ENCODE assay signal across 25 cellular contexts in the genomic region with DNA sequence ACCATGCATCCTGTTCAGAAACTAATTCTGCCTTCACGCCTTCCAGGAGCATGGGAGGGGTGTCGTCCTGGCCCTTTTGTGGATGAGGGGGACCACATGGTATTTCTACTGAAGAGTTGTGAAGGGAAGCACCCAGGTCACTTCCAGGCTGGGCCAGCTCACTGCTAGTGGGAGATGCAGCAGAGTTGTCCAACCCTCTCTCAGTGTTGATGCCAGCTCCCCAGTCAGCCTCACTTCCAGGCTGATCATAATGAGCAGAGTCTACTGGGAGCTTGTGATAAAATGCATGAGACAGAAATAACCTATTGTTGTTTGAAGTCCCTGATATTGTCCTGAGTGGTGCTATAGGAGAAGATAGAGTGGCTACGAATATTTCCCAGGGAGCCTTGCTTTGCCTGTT.
DNase-seq lines count a peak whose midpoint lies in the region; ATAC-seq, FAIRE-seq and TF ChIP-seq lines count a peak whose summit lies in the region.
"Had no signal": no experiment of that assay in that cellular context is flagged by ENCODE, and none has a peak within 500 bp of the region (broad histone marks: within the 10 kb centered on the region; RNA-seq: fewer than 3 reads in every experiment).

No MANE protein-coding gene starts in this region.

- H3K9me3 ChIP-seq in right atrium auricular region (no peaks in the 10 kb centered on the region), esophagus muscularis mucosa (no peaks in the 10 kb centered on the region), heart right ventricle (no peaks in the 10 kb centered on the region), neuronal stem cell (replicated peaks in 1 of 2; ENCODE audit: control insufficient read depth in 2 of 2, insufficient read depth in 1 of 2, low read depth in 1 of 2, low read length in 2 of 2) (no peaks in the 10 kb centered on the region)
- H3K9me3 ChIP-seq: BE2C had no signal

- H3K4ac ChIP-seq in neuronal stem cell (ENCODE audit: low read length) = no peak overlapping the region

- TF ChIP-seq POLR2A in esophagus muscularis mucosa (IDR thresholded peaks at IDR 0.05; ENCODE audit: low read depth) = no peak
- TF ChIP-seq POLR2A in GM12891 (IDR thresholded peaks at IDR 0.05; ENCODE audit: low read depth, low read length) = no peak

- no peak overlapping the region for H2BK120ac ChIP-seq in neuronal stem cell (ENCODE audit: low read depth, low read length)

- TF ChIP-seq EP300 in esophagus muscularis mucosa (IDR thresholded peaks at IDR 0.05) = no peak

- H2BK5ac ChIP-seq in neuronal stem cell (ENCODE audit: low read length) = no peak overlapping the region

- H3K23ac ChIP-seq in neuronal stem cell (ENCODE audit: low read depth, low read length, poor library complexity) = peak overlapping the region; percentile 18

- H4K8ac ChIP-seq in neuronal stem cell (ENCODE audit: low read depth, low read length) = peak overlapping the region; percentile 10

- TF ChIP-seq CTCF in right atrium auricular region (IDR thresholded peaks at IDR 0.05) = no peak
- no peak for TF ChIP-seq CTCF in esophagus muscularis mucosa (IDR thresholded peaks at IDR 0.05)
- TF ChIP-seq CTCF in heart right ventricle (IDR thresholded peaks at IDR 0.05) = no peak

- H3K79me1 ChIP-seq in neuronal stem cell (ENCODE audit: low read depth, low read length) = no peaks in the 10 kb centered on the region

- H3K27me3 ChIP-seq in right atrium auricular region = no peaks in the 10 kb centered on the region
- no peaks in the 10 kb centered on the region for H3K27me3 ChIP-seq in esophagus muscularis mucosa
- no peaks in the 10 kb centered on the region for H3K27me3 ChIP-seq in heart right ventricle
- no peaks in the 10 kb centered on the region for H3K27me3 ChIP-seq in neuronal stem cell (ENCODE audit: control insufficient read depth in 3 of 3, insufficient read depth in 3 of 3, low read depth in 1 of 3, low read length in 3 of 3)
- H3K27me3 ChIP-seq: BE2C; BLaER1 treated with 17β-estradiol and CSF1 and Interleukin-3, amounts not matched to agents 10 nM and 100 nM had no signal

- H2BK12ac ChIP-seq in neuronal stem cell (ENCODE audit: low read length) = no peak overlapping the region

- no peak overlapping the region for H2BK15ac ChIP-seq in neuronal stem cell (ENCODE audit: low read length)

- no peak overlapping the region for H2AFZ ChIP-seq in neuronal stem cell (ENCODE audit: low read length)
- H2AFZ ChIP-seq: GM23248 had no signal

- ATAC-seq in Right ventricle myocardium inferior (peak; percentile 76), heart right ventricle (peak; percentile 42 to 91 (median 74))
- ATAC-seq: GM12878 had no signal

- H3K36me3 ChIP-seq in right atrium auricular region (no peaks in the 10 kb centered on the region), esophagus muscularis mucosa (no peaks in the 10 kb centered on the region), heart right ventricle (no peaks in the 10 kb centered on the region), neuronal stem cell (replicated peaks in 1 of 2; ENCODE audit: control insufficient read depth in 2 of 2, insufficient read depth in 2 of 2, low read length in 2 of 2) (no peaks in the 10 kb centered on the region)
- H3K36me3 ChIP-seq: BE2C; BLaER1 treated with 17β-estradiol and CSF1 and Interleukin-3, amounts not matched to agents 10 nM and 100 nM had no signal

- FAIRE-seq in GM12891 (lab: Jason Lieb, UNC) = no peak
- FAIRE-seq: A204.1, D721Med, GM12878, GM18507, H1 had no signal

- no peak overlapping the region for H2AK5ac ChIP-seq in neuronal stem cell (ENCODE audit: low read depth, low read length)

- peak overlapping the region; percentile 92 for H3K14ac ChIP-seq in neuronal stem cell (ENCODE audit: low read length)

- no peak overlapping the region for H3K9ac ChIP-seq in neuronal stem cell (ENCODE audit: low read depth, low read length, poor library complexity)
- H3K9ac ChIP-seq: BLaER1 treated with 17β-estradiol and CSF1 and Interleukin-3, amounts not matched to agents 10 nM and 100 nM; GM23248 had no signal

- DNase-seq in Right ventricle myocardium inferior (ENCODE audit: missing footprints) (no peak), right atrium auricular region (ENCODE audit: low spot score) (no peak), esophagus muscularis mucosa (ENCODE audit: extremely low spot score) (peak; percentile 70), heart right ventricle (peak; percentile 14 to 26), neuronal stem cell (ENCODE audit: low spot score) (no peak), activated gamma-delta T cell treated with Interleukin-2 at 50 U/mL for 16 hours (no peak), NCI-H187 (lab: John Stamatoyannopoulos, UW) (no peak), GM12891 (ENCODE audit: insufficient read length, low spot score) (no peak)
- DNase-seq: BE2C; CD4-positive, alpha-beta T cell; CD8-positive, alpha-beta memory T cell; DMS 273 treated with DMSO at 0.1 percent for 48 hours; DMS79; EL; GDM1; GM23248; H7; HCEC 1CT had no signal

- 84% methylated on average over 3 of the region's 3 CpGs for WGBS in esophagus muscularis mucosa
- WGBS in heart right ventricle, 2 donors = 45 to 65% methylated on average over 3 of the region's 3 CpGs
- no CpG with 5 or more reads among the region's 3 CpGs for WGBS in neuronal stem cell (ENCODE audit: extremely low coverage in 2 of 2, insufficient read length in 2 of 2, insufficient replicate concordance in 1 of 2), 2 donors

- H3K4me2 ChIP-seq in neuronal stem cell (ENCODE audit: insufficient read depth, low read length, poor library complexity, severe bottlenecking) = no peak overlapping the region
- H3K4me2 ChIP-seq: BLaER1 treated with 17β-estradiol and CSF1 and Interleukin-3, amounts not matched to agents 10 nM and 100 nM had no signal

- intact Hi-C loops in Right ventricle myocardium inferior (cut with DNase I) = no loop called here
- intact Hi-C loops in esophagus muscularis mucosa (cut with DNase I) = no loop called here
- intact Hi-C loops in heart right ventricle (cut with DNase I) = no loop called here

- no peak overlapping the region for H3K27ac ChIP-seq in right atrium auricular region
- H3K27ac ChIP-seq in esophagus muscularis mucosa (replicated peaks in 1 of 4) = no peak overlapping the region
- H3K27ac ChIP-seq in heart right ventricle = peak overlapping the region in 3 of 10 donors; percentile 20 to 44 (median 31)
- H3K27ac ChIP-seq in neuronal stem cell (replicated peaks; ENCODE audit: low read length) = no peak overlapping the region
- H3K27ac ChIP-seq: 22Rv1; BLaER1 treated with 17β-estradiol and CSF1 and Interleukin-3, amounts not matched to agents 10 nM and 100 nM; GM23248 had no signal

- no peak overlapping the region for H4K91ac ChIP-seq in neuronal stem cell (ENCODE audit: low read depth, low read length, poor library complexity)

- H3K4me3 ChIP-seq in right atrium auricular region (no peak overlapping the region), esophagus muscularis mucosa (no peak overlapping the region), heart right ventricle (no peak overlapping the region), neuronal stem cell (ENCODE audit: low read length in 2 of 2) (no peak overlapping the region)
- H3K4me3 ChIP-seq: BLaER1 treated with 17β-estradiol and CSF1 and Interleukin-3, amounts not matched to agents 10 nM and 100 nM; GM12878; GM23248 had no signal

- no peaks in the 10 kb centered on the region for H3K4me1 ChIP-seq in right atrium auricular region
- H3K4me1 ChIP-seq in esophagus muscularis mucosa = no peaks in the 10 kb centered on the region
- peaks cover 0 to 11% (median 0%) of the 10 kb centered on the region in 9 donors for H3K4me1 ChIP-seq in heart right ventricle
- no peaks in the 10 kb centered on the region for H3K4me1 ChIP-seq in neuronal stem cell (ENCODE audit: control insufficient read depth in 2 of 2, insufficient read depth in 1 of 2, low read depth in 1 of 2, low read length in 2 of 2)
- H3K4me1 ChIP-seq: BE2C had no signal

- H3K18ac ChIP-seq in neuronal stem cell (ENCODE audit: low read length) = peak overlapping the region; percentile 36

TF ChIP-seq in GM12891, 5 proteins besides CTCF, POLR2A, EP300 and RAD21:
- no peak for TF ChIP-seq TAF1 (IDR thresholded peaks at IDR 0.05; ENCODE audit: low read depth, low read length)
- TF ChIP-seq SPI1 (IDR thresholded peaks at IDR 0.05; ENCODE audit: low read depth, low read length) = no peak
- TF ChIP-seq POLR2AphosphoS5 (IDR thresholded peaks at IDR 0.05; ENCODE audit: low read depth, low read length) = no peak
- TF ChIP-seq POU2F2 (IDR thresholded peaks at IDR 0.05; ENCODE audit: low read depth, low read length) = no peak
- no peak for TF ChIP-seq PAX5 (IDR thresholded peaks at IDR 0.05; ENCODE audit: insufficient read depth, low read length, severe bottlenecking)

Comparison
In these comparisons a context has a peak if more than half of its experiments do, and no peak if none do; other contexts are left out.
1. DNase-seq: peak in esophagus muscularis mucosa (single experiment) and heart right ventricle (2 of 2); none in Right ventricle myocardium inferior (single experiment), right atrium auricular region (single experiment), neuronal stem cell (single experiment), activated gamma-delta T cell treated with Interleukin-2 at 50 U/mL for 16 hours (single experiment), NCI-H187 (0 of 2) and GM12891 (single experiment).